Comparison of ENCODE assay signal across 17 cellular contexts in the genomic region with DNA sequence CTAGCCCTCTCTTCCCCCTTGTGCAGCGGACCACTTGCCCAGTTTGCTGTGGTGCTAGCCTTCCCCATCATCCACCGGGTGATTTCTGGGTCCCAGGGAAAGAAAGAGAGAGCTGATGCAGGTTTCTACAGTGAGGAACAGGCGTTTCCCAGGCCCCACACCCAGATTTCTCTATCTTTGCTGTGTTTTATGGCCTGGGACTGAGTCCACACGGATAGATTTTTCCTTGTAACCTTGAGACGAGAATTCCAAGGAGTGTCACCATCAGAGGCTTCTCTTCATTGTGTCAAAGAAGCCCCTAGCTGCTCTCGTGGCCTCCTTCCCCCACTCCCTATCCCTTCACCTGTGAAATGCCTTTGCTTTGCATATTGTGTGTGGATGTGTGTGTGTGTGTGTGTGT.
"Had no signal": no experiment of that assay in that cellular context is flagged by ENCODE, and none has a peak within 500 bp of the region (broad histone marks: within the 10 kb centered on the region; RNA-seq: fewer than 3 reads in every experiment).

No MANE protein-coding gene starts in this region.

- H3K9me3 Mint-ChIP-seq: natural killer cell; neural progenitor cell; stimulated activated naive CD8-positive, alpha-beta T cell treated with anti-CD3 and anti-CD28 coated beads, Interleukin-15, Interleukin-2, amounts not matched to agents 100 ng/mL and 50 ng/mL, for 24 hours had no signal

- H3K9ac ChIP-seq: neural progenitor cell, parathyroid adenoma had no signal

- H3K4me3 Mint-ChIP-seq: natural killer cell; neural progenitor cell; stimulated activated naive CD8-positive, alpha-beta T cell treated with anti-CD3 and anti-CD28 coated beads, Interleukin-15, Interleukin-2, amounts not matched to agents 100 ng/mL and 50 ng/mL, for 24 hours had no signal

- H3K36me3 ChIP-seq: neural progenitor cell had no signal

- H3K27me3 Mint-ChIP-seq: progenitor cell of endocrine pancreas; stimulated activated naive CD8-positive, alpha-beta T cell treated with anti-CD3 and anti-CD28 coated beads, Interleukin-15, Interleukin-2, amounts not matched to agents 100 ng/mL and 50 ng/mL, for 24 hours had no signal

- H3K4me1 ChIP-seq: left lung, neural progenitor cell, parathyroid adenoma, right lobe of liver, tibial nerve, upper lobe of left lung had no signal

- H3K27ac Mint-ChIP-seq: natural killer cell; neural progenitor cell; progenitor cell of endocrine pancreas; stimulated activated naive CD8-positive, alpha-beta T cell treated with anti-CD3 and anti-CD28 coated beads, Interleukin-15, Interleukin-2, amounts not matched to agents 100 ng/mL and 50 ng/mL, for 24 hours had no signal

- DNase-seq: effector memory CD4-positive, alpha-beta T cell; left lung; natural killer cell; right lobe of liver; stimulated activated CD4-positive, alpha-beta T cell treated with anti-CD3 and anti-CD28 coated beads, Interleukin-12 subunit alpha, Interleukin-12 subunit beta, amount 100 ng/mL, for 4 hours; stimulated activated CD4-positive, alpha-beta T cell treated with anti-CD3 and anti-CD28 coated beads, Interleukin-1b, Interleukin-23, amount 100 ng/mL, for 48 hours; stimulated activated CD4-positive, alpha-beta T cell treated with anti-CD3 and anti-CD28 coated beads, Interleukin-4, amount 100 ng/mL, for 1 hour; stimulated activated CD8-positive, alpha-beta memory T cell treated with anti-CD3 and anti-CD28 coated beads, Interleukin-4, amount 100 ng/mL, for 48 hours; upper lobe of left lung had no signal

- H3K4me1 Mint-ChIP-seq: natural killer cell, neural progenitor cell had no signal

- H3K4me3 ChIP-seq: coronary artery, left lung, neural progenitor cell, right lobe of liver, smooth muscle cell, thoracic aorta, tibial nerve, upper lobe of left lung had no signal

- ATAC-seq: left lung, natural killer cell, right lobe of liver had no signal

- H3K27me3 ChIP-seq: left lung, neural progenitor cell, right lobe of liver, tibial nerve, upper lobe of left lung had no signal

- H3K27ac ChIP-seq: coronary artery, left lung, neural progenitor cell, parathyroid adenoma, right lobe of liver, thoracic aorta, tibial nerve, upper lobe of left lung had no signal

- H3K36me3 Mint-ChIP-seq: natural killer cell had no signal

- H3K9me3 ChIP-seq: left lung, right lobe of liver, thoracic aorta, tibial nerve, upper lobe of left lung had no signal
